ENCODE assay signal across 25 cellular contexts in genomic region chr6:38244873-38245272, GRCh38.
DNase-seq lines count a peak whose midpoint lies in the region; ATAC-seq and TF ChIP-seq lines count a peak whose summit lies in the region.
"Had no signal": no experiment of that assay in that cellular context is flagged by ENCODE, and none has a peak within 500 bp of the region (broad histone marks: within the 10 kb centered on the region; RNA-seq: fewer than 3 reads in every experiment).

No MANE protein-coding gene starts in this region.

- H3K4me3 ChIP-seq in left ventricle myocardium inferior (no peak overlapping the region), heart left ventricle (no peak overlapping the region), right atrium auricular region (no peak overlapping the region)
- H3K4me3 ChIP-seq: A549, BLaER1, GM12878 had no signal

- H3K9me3 ChIP-seq in left ventricle myocardium inferior (replicated peaks) (no peaks in the 10 kb centered on the region), heart left ventricle (no peaks in the 10 kb centered on the region), right atrium auricular region (no peaks in the 10 kb centered on the region)
- H3K9me3 ChIP-seq: A549, BE2C, BLaER1 had no signal

- DNase-seq in Right ventricle myocardium inferior (ENCODE audit: missing footprints) (no peak), left ventricle myocardium inferior (no peak), heart left ventricle (no peak), right atrium auricular region (ENCODE audit: low spot score) (no peak), left ventricle myocardium superior (no peak), nucleus accumbens (lab: John Stamatoyannopoulos, UW) (no peak), GM13976 (ENCODE audit: low spot score) (no peak)
- DNase-seq: BE2C; C1 segment of cervical spinal cord; CD4-positive, alpha-beta memory T cell; CD4-positive, CD25-positive, alpha-beta regulatory T cell; CD8-positive, alpha-beta memory T cell; COR-L47; DMS 273 treated with DMSO at 0.1 percent for 48 hours; DMS153; DMS53; DMS79; DND-41; EL; GDM1 had no signal

- no peak for TF ChIP-seq POLR2A in heart left ventricle (IDR thresholded peaks at IDR 0.05)

- H3K36me3 ChIP-seq in left ventricle myocardium inferior, result no peaks in the 10 kb centered on the region
- no peaks in the 10 kb centered on the region for H3K36me3 ChIP-seq in heart left ventricle
- no peaks in the 10 kb centered on the region for H3K36me3 ChIP-seq in right atrium auricular region
- H3K36me3 ChIP-seq: BE2C, BLaER1 had no signal

- in situ Hi-C loops in GM13976 (cut with MboI; ENCODE audit: low sequenced_read_pairs, unreplicated experiment), result no loop called here

- H3K4me1 ChIP-seq in left ventricle myocardium inferior, result peaks cover 20% of the 10 kb centered on the region
- H3K4me1 ChIP-seq in heart left ventricle, result peaks cover 0 to 19% (median 0%) of the 10 kb centered on the region in 12 donors
- peaks cover 0 to 17% of the 10 kb centered on the region in 2 donors for H3K4me1 ChIP-seq in right atrium auricular region
- H3K4me1 ChIP-seq: BLaER1 had no signal

- intact Hi-C loops in Right ventricle myocardium inferior (cut with DNase I) (no loop called here), left ventricle myocardium inferior (cut with micrococcal nuclease) (no loop called here), heart left ventricle (cut with DNase I) (no loop called here), left ventricle myocardium superior (cut with micrococcal nuclease) (no loop called here)

- ATAC-seq in Right ventricle myocardium inferior (peak; percentile 72), heart left ventricle (peak; percentile 58 to 70 (median 63)), left ventricle myocardium superior (peak; percentile 89)
- ATAC-seq: A549, GM12878 had no signal

- no peak overlapping the region for H3K27ac ChIP-seq in left ventricle myocardium inferior (replicated peaks)
- no peak overlapping the region for H3K27ac ChIP-seq in heart left ventricle
- no peak overlapping the region for H3K27ac ChIP-seq in right atrium auricular region
- peak overlapping the region; percentile 60 for H3K27ac ChIP-seq in VCaP
- H3K27ac ChIP-seq: 22Rv1, A549, BLaER1 had no signal

- 52 to 86% (median 71%) methylated on average over 3 of the region's 3 CpGs for WGBS in heart left ventricle, 4 donors

- H3K27me3 ChIP-seq in left ventricle myocardium inferior (ENCODE audit: low read depth), result no peaks in the 10 kb centered on the region
- H3K27me3 ChIP-seq in heart left ventricle, result no peaks in the 10 kb centered on the region
- no peaks in the 10 kb centered on the region for H3K27me3 ChIP-seq in right atrium auricular region
- H3K27me3 ChIP-seq: BE2C, BLaER1 had no signal

- no peak for TF ChIP-seq CTCF in left ventricle myocardium inferior (IDR thresholded peaks at IDR 0.05; ENCODE audit: borderline replicate concordance)
- no peak for TF ChIP-seq CTCF in heart left ventricle (IDR thresholded peaks at IDR 0.05)
- TF ChIP-seq CTCF in right atrium auricular region (IDR thresholded peaks at IDR 0.05), result no peak
- TF ChIP-seq CTCF in VCaP (conservative IDR thresholded peaks at IDR 0.05), result no peak
- TF ChIP-seq CTCF in GM13976 (IDR thresholded peaks at IDR 0.05; ENCODE audit: borderline replicate concordance, control extremely low read depth, extremely low read depth, insufficient read depth, missing control alignments), result no peak
